Comparison of ENCODE assay signal across 16 cellular contexts in the genomic region with DNA sequence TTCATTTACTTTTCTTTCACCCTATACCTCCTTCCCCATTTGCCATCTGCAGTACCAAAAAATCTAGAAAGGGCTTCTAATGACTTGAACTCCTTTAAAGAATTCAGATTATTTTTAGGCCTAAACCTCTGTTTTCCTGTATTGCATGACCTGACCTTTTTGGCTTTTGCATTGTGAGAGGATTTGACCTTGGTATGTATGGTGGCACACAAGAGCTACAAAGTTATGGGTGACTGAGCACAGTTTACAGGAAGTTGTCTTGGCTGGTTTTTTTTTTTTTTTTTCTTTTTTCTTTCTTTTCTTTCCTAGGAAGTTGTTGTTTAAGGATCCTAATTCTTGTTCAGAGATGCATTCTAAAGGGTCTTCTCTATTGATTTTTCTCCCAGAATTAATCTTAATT. TPM values are rescaled to one million over a fixed set of nuclear protein-coding genes. Genes with fewer than 3 reads are reported as not detected.
DNase-seq lines count a peak whose midpoint lies in the region; ATAC-seq, FAIRE-seq and TF ChIP-seq lines count a peak whose summit lies in the region.
"Had no signal": no experiment of that assay in that cellular context is flagged by ENCODE, and none has a peak within 500 bp of the region (broad histone marks: within the 10 kb centered on the region; RNA-seq: fewer than 3 reads in every experiment).

No MANE protein-coding gene starts in this region.

- no peaks in the 10 kb centered on the region for H4K20me1 ChIP-seq in GM12878 (ENCODE audit: control insufficient read depth, insufficient read depth)

- SMC1A ChIA-PET in GM12878 (lab: Charles Lee; ENCODE audit: uncharacterized antibody, unreplicated experiment), result interaction anchor here (0.6 kb wide), 1 partner anchor 21 kb away, joined by 3 read pairs; no protein-coding TSS in a partner anchor

- in situ Hi-C loops in GM12878 (cut with MboI), result no loop called here

- CTCF ChIA-PET in GM12878 (lab: Yijun Ruan, JAX), result interaction anchor here (0.6 kb wide), 1 partner anchor 17 kb away, joined by 3 read pairs; no protein-coding TSS in a partner anchor

- intact Hi-C loops in GM12878 (cut with micrococcal nuclease; ENCODE audit: unreplicated experiment), result no loop called here

- no TSS peak for BruUV-seq in GM12878 (replicated peaks; lab: Mats Ljungman, UMichigan)

- no peaks in the 10 kb centered on the region for H3K27me3 ChIP-seq in GM12878 (replicated peaks in 1 of 2; ENCODE audit: control insufficient read depth in 2 of 2, insufficient read depth in 2 of 2, low read length in 1 of 2)
- H3K27me3 ChIP-seq: MG63, vagina had no signal

- no peaks in the 10 kb centered on the region; the same call in 2 of the 3 replicates for H3K9me3 ChIP-seq in GM12878 (replicated peaks; ENCODE audit: control insufficient read depth, insufficient read depth, low read length)
- H3K9me3 ChIP-seq: MG63, vagina had no signal

- FAIRE-seq in GM12878 (lab: Jason Lieb, UNC), result no peak

- no peak for TF ChIP-seq EP300 in GM12878 (IDR thresholded peaks at IDR 0.05; ENCODE audit: borderline replicate concordance in 1 of 2, control insufficient read depth in 1 of 2, low read depth in 2 of 2, low read length in 2 of 2)

- no peak for TF ChIP-seq RAD21 in GM12878 (IDR thresholded peaks at IDR 0.05; ENCODE audit: insufficient read depth, low read depth, low read length)

- H3K4me2 ChIP-seq in GM12878 (ENCODE audit: control insufficient read depth, insufficient read depth), result no peak overlapping the region

- POLR2A ChIA-PET in GM12878 (lab: Charles Lee), result no interaction called here

- H3K36me3 ChIP-seq in GM12878 (ENCODE audit: control insufficient read depth in 2 of 2, insufficient read depth in 2 of 2, low read length in 1 of 2), result no peaks in the 10 kb centered on the region
- H3K36me3 ChIP-seq: MG63, vagina had no signal

- no peaks in the 10 kb centered on the region for H3K4me1 ChIP-seq in GM12878 (ENCODE audit: control insufficient read depth, insufficient read depth, low read length)
- H3K4me1 ChIP-seq: vagina had no signal

- TF ChIP-seq POLR2A in GM12878 (IDR thresholded peaks at IDR 0.05; ENCODE audit: low read depth, low read length), result no peak

- ATAC-seq in GM18867 (IDR thresholded peaks at IDR 0.05; ENCODE audit: unreplicated experiment) (peak; percentile 57), GM21390 (IDR thresholded peaks at IDR 0.05; ENCODE audit: unreplicated experiment) (peak; percentile 65), HG03139 (IDR thresholded peaks at IDR 0.05; ENCODE audit: unreplicated experiment) (peak; percentile 20), GM12878 (peak; percentile 67), left lobe of liver (no peak)

- RAD21 ChIA-PET in GM12878 (lab: Charles Lee; ENCODE audit: unreplicated experiment), result interaction anchor here (1.3 kb wide), 1 partner anchor 9 kb away, joined by 3 read pairs; no protein-coding TSS in a partner anchor

- DNase-seq in GM12878 (ENCODE audit: low read depth, low spot score) (no peak), medulla oblongata (ENCODE audit: extremely low spot score) (no peak), left lobe of liver (ENCODE audit: low spot score) (no peak), DMS 273 (lab: John Stamatoyannopoulos, UW; ENCODE audit: unreplicated experiment) (no peak), COR-L47 (lab: John Stamatoyannopoulos, UW) (no peak)
- DNase-seq: activated CD4-positive, alpha-beta T cell treated with anti-CD3 and anti-CD28 coated beads for 1 hour; activated T-cell treated with anti-CD3 and anti-CD28 coated beads for 4 hours; hippocampal formation; MG63; NCI-H2029 treated with DMSO at 0.1 percent for 48 hours; NCI-H774; posterior cingulate gyrus had no signal

- H3K9ac ChIP-seq in GM12878 (ENCODE audit: control insufficient read depth, insufficient read depth, low read length), result no peak overlapping the region

- H3K4me3 ChIP-seq in GM12878, result no peak overlapping the region
- H3K4me3 ChIP-seq: MG63, vagina had no signal

- H3K79me2 ChIP-seq in GM12878 (ENCODE audit: control insufficient read depth, insufficient read depth, low read length), result no peaks in the 10 kb centered on the region

- no peak overlapping the region for H3K27ac ChIP-seq in GM12878 (ENCODE audit: control insufficient read depth, insufficient read depth)
- H3K27ac ChIP-seq: vagina had no signal

- TF ChIP-seq CTCF in GM12878 (IDR thresholded peaks at IDR 0.05 in 2 of 3, conservative IDR thresholded peaks at IDR 0.05 in 1 of 3; ENCODE audit: control insufficient read depth in 2 of 3, extremely low read depth in 1 of 3, insufficient read depth in 1 of 3, low read depth in 3 of 3, low read length in 3 of 3), result no peak

- H2AFZ ChIP-seq in GM12878 (ENCODE audit: control insufficient read depth, low read depth, low read length), result no peak overlapping the region

TF ChIP-seq in GM12878, 131 proteins besides CTCF, POLR2A, EP300 and RAD21:
- TF ChIP-seq PRDM15 (CRISPR knock-in tag; IDR thresholded peaks at IDR 0.05) (no peak), MTA3 (IDR thresholded peaks at IDR 0.05; ENCODE audit: borderline replicate concordance, low read length) (no peak), HDAC6 (IDR thresholded peaks at IDR 0.05; ENCODE audit: unreplicated experiment) (no peak), PAX8 (IDR thresholded peaks at IDR 0.05) (no peak), YBX1 (IDR thresholded peaks at IDR 0.05) (no peak), SUPT20H (IDR thresholded peaks at IDR 0.05; ENCODE audit: borderline replicate concordance, control insufficient read depth, low read depth, low read length) (no peak), ETV6 (conservative IDR thresholded peaks at IDR 0.05 in 1 of 2, IDR thresholded peaks at IDR 0.05 in 1 of 2; ENCODE audit: borderline replicate concordance in 1 of 2, low read depth in 1 of 2) (no peak), BRCA1 (IDR thresholded peaks at IDR 0.05; ENCODE audit: low read depth, low read length) (no peak), NR2F1 (conservative IDR thresholded peaks at IDR 0.05) (no peak), HDGF (IDR thresholded peaks at IDR 0.05) (no peak), ZNF207 (IDR thresholded peaks at IDR 0.05; ENCODE audit: borderline replicate concordance) (no peak), MYB (IDR thresholded peaks at IDR 0.05; ENCODE audit: borderline replicate concordance, low read depth, low read length) (no peak), FOXM1 (IDR thresholded peaks at IDR 0.05; ENCODE audit: low read depth, low read length) (no peak), GABPA (IDR thresholded peaks at IDR 0.05; ENCODE audit: low read depth) (no peak)

RNA-seq across cellular contexts. Expression of gene MTMR8, which starts 32.0 kb away (rescaled TPM):
- 13.7 and 16.2 TPM in 2 replicates for total RNA-seq in GM12878 (2013; cell fraction: nucleolus; rRNA removed)
- total RNA-seq in GM12878 (2014; rRNA removed), result 3.5 and 4.3 TPM in 2 replicates
- 3.2 and 3.7 TPM in 2 replicates for total RNA-seq in GM12878 (2014; rRNA removed; fragmentation: Illumina TruSeq; extraction: Trizol)
- total RNA-seq in GM12878 (2021), result 3.0 and 3.3 TPM in 2 replicates
- 1.8 TPM for polyA plus RNA-seq in GM12878 (2011; ENCODE audit: low read depth)
- polyA plus RNA-seq in GM12878 (2011; rRNA removed), result 3.6 and 5.3 TPM in 2 replicates
- 2.0 and 2.5 TPM in 2 replicates for polyA plus RNA-seq in GM12878 (2011; cell fraction: cytosol; rRNA removed)
- 3.6 and 3.8 TPM in 2 replicates for polyA plus RNA-seq in GM12878 (2011; cell fraction: nucleus; rRNA removed)
- polyA plus RNA-seq in GM12878 (2012), result 1.2 and 1.3 TPM in 2 replicates
- 2.9 and 3.3 TPM in 2 replicates for polyA plus RNA-seq in GM12878 (2014; fragmentation: Illumina TruSeq; extraction: Trizol)
- 1 to 10 TPM; 4.6 to 4.7 TPM for polyA plus RNA-seq in GM12878 (2014; fragmentation: Nextera tagmentation; extraction: Ambion mirVana)
- polyA plus RNA-seq in GM12878 (2014; rRNA removed), result 2.0 and 2.4 TPM in 2 replicates
- polyA plus RNA-seq in GM12878 (2016; fragmentation: Nextera tagmentation; extraction: Ambion mirVana), result 1 to 10 TPM; 2.8 to 3.6 TPM
- polyA minus RNA-seq in GM12878 (2011; rRNA and poly(A)+ RNA removed), result 7.5 and 13.9 TPM in 2 replicates
- polyA minus RNA-seq in GM12878 (2011; cell fraction: cytosol; rRNA and poly(A)+ RNA removed), result 1.1 and 2.0 TPM in 2 replicates
- 11.2 and 11.6 TPM in 2 replicates for polyA minus RNA-seq in GM12878 (2011; cell fraction: nucleus; rRNA and poly(A)+ RNA removed)
- 0.25 TPM for total RNA-seq in left lobe of liver
